ENCODE assay signal across 16 cellular contexts in the genomic region with DNA sequence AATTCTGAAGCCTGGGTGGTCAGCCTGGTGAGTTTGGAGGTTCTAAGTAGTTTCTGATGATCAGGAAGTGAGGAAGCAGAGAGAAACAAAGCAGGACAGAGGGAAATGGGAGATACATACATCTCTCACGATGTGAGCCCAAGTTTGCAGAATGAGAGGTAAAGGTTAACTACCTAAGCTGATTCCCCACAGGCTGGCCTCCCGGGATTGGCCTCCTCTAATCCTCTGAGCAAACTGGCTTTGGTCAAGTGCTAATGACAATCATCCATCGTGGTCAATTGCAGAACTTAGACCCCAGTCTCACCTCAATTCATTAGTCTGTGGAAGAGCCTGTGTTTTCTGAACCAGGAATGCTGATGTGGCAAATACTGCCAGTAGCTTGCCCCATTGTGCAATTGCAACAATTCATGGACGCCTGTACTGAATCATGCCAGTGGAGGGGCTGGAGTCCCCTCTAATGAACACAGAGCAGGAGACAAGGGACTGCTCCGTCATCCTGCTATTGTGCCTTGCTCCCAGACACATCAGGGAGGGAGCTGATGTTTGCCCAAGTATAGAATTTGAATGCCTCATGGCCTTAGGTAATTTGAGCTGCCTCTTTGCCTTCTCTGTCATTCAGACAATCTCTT.
DNase-seq lines count a peak whose midpoint lies in the region; ATAC-seq and TF ChIP-seq lines count a peak whose summit lies in the region.
"Had no signal": no experiment of that assay in that cellular context is flagged by ENCODE, and none has a peak within 500 bp of the region (broad histone marks: within the 10 kb centered on the region; RNA-seq: fewer than 3 reads in every experiment).

No MANE protein-coding gene starts in this region.

- 14% methylated on average over 5 of the region's 5 CpGs for WGBS in HUES64
- 78% methylated on average over 5 of the region's 5 CpGs for WGBS in suprapubic skin

- no peaks in the 10 kb centered on the region for H3K27me3 ChIP-seq in HUES64 (ENCODE audit: insufficient read depth, low read length)
- H3K27me3 ChIP-seq in WERI-Rb-1 (ENCODE audit: insufficient read depth, low read depth, severe bottlenecking): no peaks in the 10 kb centered on the region
- no peaks in the 10 kb centered on the region for H3K27me3 ChIP-seq in suprapubic skin
- H3K27me3 ChIP-seq: heart left ventricle, SJSA1 had no signal

- H3K36me3 ChIP-seq in HUES64 (ENCODE audit: insufficient read depth, low read length) (no peaks in the 10 kb centered on the region), WERI-Rb-1 (no peaks in the 10 kb centered on the region), suprapubic skin (no peaks in the 10 kb centered on the region)
- H3K36me3 ChIP-seq: heart left ventricle, prostate gland, SJSA1 had no signal

- CTCF ChIA-PET in HEK293T (lab: Yijun Ruan, JAX): no interaction called here

- H3K9ac ChIP-seq in HUES64 (ENCODE audit: low read depth, low read length): peak overlapping the region; percentile 2; the same call in 1 of the 2 replicates

- TF ChIP-seq EP300 in suprapubic skin (IDR thresholded peaks at IDR 0.05): no peak

- H3K9me3 ChIP-seq in HUES64 (ENCODE audit: insufficient read depth, low read depth, low read length) (no peaks in the 10 kb centered on the region), WERI-Rb-1 (ENCODE audit: severe bottlenecking) (no peaks in the 10 kb centered on the region), suprapubic skin (no peaks in the 10 kb centered on the region)
- H3K9me3 ChIP-seq: prostate gland, SJSA1 had no signal

- TF ChIP-seq CTCF in WERI-Rb-1 (IDR thresholded peaks at IDR 0.05; ENCODE audit: low read depth, low read length) (no peak), suprapubic skin (IDR thresholded peaks at IDR 0.05) (no peak)

- ATAC-seq in GM19023 (IDR thresholded peaks at IDR 0.05; ENCODE audit: unreplicated experiment): no peak
- ATAC-seq: activated T-cell treated with anti-CD3 and anti-CD28 coated beads, Interleukin-2, amount 50 U/mL, for 4 hours; heart left ventricle; left colon had no signal

- DNase-seq in COLO668 (lab: John Stamatoyannopoulos, UW; ENCODE audit: unreplicated experiment) (peak; percentile 36), WERI-Rb-1 (peak; percentile 54), iPS-NIHi7 (ENCODE audit: extremely low spot score) (peak; percentile 45), NOMO-1 (lab: John Stamatoyannopoulos, UW; ENCODE audit: unreplicated experiment in 2 of 2) (no peak), suprapubic skin (ENCODE audit: low spot score in 2 of 2) (no peak), HEK293T (ENCODE audit: extremely low spot score) (no peak)
- DNase-seq: activated CD4-positive, alpha-beta T cell treated with anti-CD3 and anti-CD28 coated beads, Interleukin-2, amount 50 U/mL, for 4 hours; activated T-cell treated with anti-CD3 and anti-CD28 coated beads, Interleukin-2, amount 50 U/mL, for 4 hours; heart left ventricle; left colon; NCI-H2081; stimulated activated CD4-positive, alpha-beta T cell treated with anti-CD3 and anti-CD28 coated beads, Interleukin-12 subunit alpha, Interleukin-12 subunit beta, amount 100 ng/mL, for 4 hours had no signal

- no peak for TF ChIP-seq POLR2A in suprapubic skin (IDR thresholded peaks at IDR 0.05)

- peak overlapping the region; percentile 6 for H3K4me3 ChIP-seq in HUES64 (ENCODE audit: low read length)
- H3K4me3 ChIP-seq in WERI-Rb-1 (ENCODE audit: low read depth, low read length): no peak overlapping the region
- H3K4me3 ChIP-seq in suprapubic skin: no peak overlapping the region
- H3K4me3 ChIP-seq: heart left ventricle, prostate gland, SJSA1 had no signal

- H3K27ac ChIP-seq in HUES64 (ENCODE audit: low read depth, low read length) (peak overlapping the region; percentile 66), WERI-Rb-1 (no peak overlapping the region), suprapubic skin (no peak overlapping the region)
- H3K27ac ChIP-seq: heart left ventricle, prostate gland, SJSA1 had no signal

- H3K4me1 ChIP-seq in HUES64 (ENCODE audit: insufficient read depth, low read length) (peaks cover 59% of the 10 kb centered on the region), suprapubic skin (no peaks in the 10 kb centered on the region)
- H3K4me1 ChIP-seq: heart left ventricle, prostate gland, SJSA1 had no signal

- POLR2A ChIA-PET in HEK293T (lab: Yijun Ruan, JAX): no interaction called here

TF ChIP-seq in HEK293T, 16 proteins besides CTCF, POLR2A, EP300 and RAD21:
- TF ChIP-seq SUZ12 (IDR thresholded peaks at IDR 0.05): no peak
- no peak for TF ChIP-seq HDGF (IDR thresholded peaks at IDR 0.05; ENCODE audit: borderline replicate concordance)
- no peak for TF ChIP-seq BHLHE40 (IDR thresholded peaks at IDR 0.05; ENCODE audit: borderline replicate concordance)

Comparison
In these comparisons a context has a peak if more than half of its experiments do, and no peak if none do; other contexts are left out.
1. DNase-seq: peak in COLO668 (single experiment), WERI-Rb-1 (single experiment) and iPS-NIHi7 (single experiment); none in NOMO-1 (0 of 2), suprapubic skin (0 of 2) and HEK293T (single experiment).